ENCODE assay signal across 13 cellular contexts in the genomic region with DNA sequence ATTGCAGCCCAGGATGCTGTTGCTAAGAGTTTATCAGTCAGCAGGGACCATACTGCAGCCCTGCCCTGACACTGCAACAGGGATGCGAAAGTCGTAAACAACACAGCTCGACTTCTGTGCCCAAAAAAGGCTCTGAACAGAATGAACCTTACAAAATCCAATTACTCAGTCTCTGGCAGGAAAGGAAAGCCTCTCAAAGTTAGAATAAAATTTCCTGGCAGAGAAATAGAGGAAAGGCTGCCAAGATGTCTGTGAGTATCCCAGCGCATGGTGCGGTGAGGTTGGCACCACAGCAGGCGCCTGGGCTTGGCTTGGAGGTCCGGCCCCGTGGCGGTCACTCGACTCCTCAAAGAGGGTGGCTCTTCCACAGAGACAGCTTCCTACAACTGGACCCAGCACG.
DNase-seq lines count a peak whose midpoint lies in the region; ATAC-seq, FAIRE-seq and TF ChIP-seq lines count a peak whose summit lies in the region.
"Had no signal": no experiment of that assay in that cellular context is flagged by ENCODE, and none has a peak within 500 bp of the region (broad histone marks: within the 10 kb centered on the region; RNA-seq: fewer than 3 reads in every experiment).

No MANE protein-coding gene starts in this region.

- TF ChIP-seq CTCF in astrocyte of the cerebellum (IDR thresholded peaks at IDR 0.05; ENCODE audit: low read depth, low read length, missing control alignments): no peak

- peak; percentile 90 for DNase-seq in NCI-H1092 treated with DMSO at 0.1 percent for 48 hours (lab: John Stamatoyannopoulos, UW)
- peak; percentile 31 for DNase-seq in astrocyte of the cerebellum (ENCODE audit: low read depth)
- peak; percentile 75 for DNase-seq in inferior parietal cortex (ENCODE audit: extremely low spot score)
- DNase-seq in substantia nigra (lab: John Stamatoyannopoulos, UW): peak in 39 of 49 donors; percentile 5 to 79 (median 39)
- no peak for DNase-seq in urothelium cell line (ENCODE audit: low spot score)
- DNase-seq in A172 (ENCODE audit: low spot score): no peak
- DNase-seq in DMS114 treated with DMSO at 0.1 percent for 48 hours (lab: John Stamatoyannopoulos, UW; ENCODE audit: unreplicated experiment): no peak
- DNase-seq: GF-D8; Karpas-422; naive thymus-derived CD4-positive, alpha-beta T cell; small intestine had no signal

- in situ Hi-C loops in astrocyte of the cerebellum (cut with HindIII; ENCODE audit: low sequenced_read_pairs): no loop called here

- no peak for ATAC-seq in HG03378 (IDR thresholded peaks at IDR 0.05; ENCODE audit: unreplicated experiment)
- ATAC-seq: naive thymus-derived CD4-positive, alpha-beta T cell had no signal

- no peak overlapping the region for H3K27ac ChIP-seq in substantia nigra (ENCODE audit: low read depth, low read length, poor library complexity, severe bottlenecking)
- H3K27ac ChIP-seq: BLaER1 had no signal

- FAIRE-seq in urothelium cell line (lab: Jason Lieb, UNC): no peak
- FAIRE-seq: small intestine had no signal

- H3K4me3 ChIP-seq in astrocyte of the cerebellum (ENCODE audit: low read depth, low read length): no peak overlapping the region
- H3K4me3 ChIP-seq: BLaER1 had no signal

Comparison
In these comparisons a context has a peak if more than half of its experiments do, and no peak if none do; other contexts are left out.
1. DNase-seq: peak in NCI-H1092 treated with DMSO at 0.1 percent for 48 hours (single experiment), astrocyte of the cerebellum (single experiment), inferior parietal cortex (single experiment) and substantia nigra (39 of 49); none in urothelium cell line (single experiment), A172 (single experiment) and DMS114 treated with DMSO at 0.1 percent for 48 hours (single experiment).